Comparison of ENCODE assay signal across 1 cellular context in the genomic region with DNA sequence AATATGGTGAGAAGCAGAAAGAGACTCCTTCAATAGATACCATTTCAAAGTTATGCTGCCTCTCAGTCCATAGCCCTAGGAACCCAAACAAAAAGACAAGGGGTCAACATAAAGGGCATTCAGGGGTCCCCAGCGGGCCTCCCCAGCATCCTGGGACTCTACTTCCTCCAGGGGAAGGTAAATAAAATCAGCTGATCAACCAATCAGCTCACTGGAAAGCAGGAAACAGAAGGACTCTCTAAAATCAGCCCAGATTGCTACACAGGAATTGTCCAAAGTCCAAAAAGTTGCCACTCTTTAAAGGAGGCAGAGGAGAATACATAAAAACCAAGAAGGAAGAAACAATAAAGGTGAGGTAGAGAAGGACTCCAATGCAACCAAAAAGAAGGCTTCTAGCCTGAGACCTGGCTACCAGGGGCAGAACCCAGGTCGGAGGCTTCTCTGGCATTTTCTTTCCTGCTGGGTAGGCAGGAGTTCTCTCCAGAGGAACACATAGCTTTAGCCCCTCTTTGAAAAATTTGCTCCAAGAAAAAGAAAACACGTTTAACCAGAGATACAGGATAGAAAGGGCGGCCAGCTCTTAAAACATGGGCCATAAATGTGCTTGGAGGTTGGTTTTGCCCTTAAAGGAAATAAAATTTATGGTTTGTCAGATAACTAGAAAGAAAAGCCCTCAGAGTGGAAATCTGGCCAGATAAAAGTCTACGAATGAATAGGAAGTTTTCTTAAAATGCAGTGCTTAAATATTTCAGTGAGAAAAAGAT.
A peak's percentile ranks its signal among the peaks of the same experiment; 100 is the strongest.
TF ChIP-seq lines count a peak whose summit lies in the region.

No MANE protein-coding gene starts in this region.

TF ChIP-seq in HepG2, 621 proteins besides CTCF, POLR2A, EP300 and RAD21 (continued from another document and continues in another):
- TF ChIP-seq, protein P1, sequence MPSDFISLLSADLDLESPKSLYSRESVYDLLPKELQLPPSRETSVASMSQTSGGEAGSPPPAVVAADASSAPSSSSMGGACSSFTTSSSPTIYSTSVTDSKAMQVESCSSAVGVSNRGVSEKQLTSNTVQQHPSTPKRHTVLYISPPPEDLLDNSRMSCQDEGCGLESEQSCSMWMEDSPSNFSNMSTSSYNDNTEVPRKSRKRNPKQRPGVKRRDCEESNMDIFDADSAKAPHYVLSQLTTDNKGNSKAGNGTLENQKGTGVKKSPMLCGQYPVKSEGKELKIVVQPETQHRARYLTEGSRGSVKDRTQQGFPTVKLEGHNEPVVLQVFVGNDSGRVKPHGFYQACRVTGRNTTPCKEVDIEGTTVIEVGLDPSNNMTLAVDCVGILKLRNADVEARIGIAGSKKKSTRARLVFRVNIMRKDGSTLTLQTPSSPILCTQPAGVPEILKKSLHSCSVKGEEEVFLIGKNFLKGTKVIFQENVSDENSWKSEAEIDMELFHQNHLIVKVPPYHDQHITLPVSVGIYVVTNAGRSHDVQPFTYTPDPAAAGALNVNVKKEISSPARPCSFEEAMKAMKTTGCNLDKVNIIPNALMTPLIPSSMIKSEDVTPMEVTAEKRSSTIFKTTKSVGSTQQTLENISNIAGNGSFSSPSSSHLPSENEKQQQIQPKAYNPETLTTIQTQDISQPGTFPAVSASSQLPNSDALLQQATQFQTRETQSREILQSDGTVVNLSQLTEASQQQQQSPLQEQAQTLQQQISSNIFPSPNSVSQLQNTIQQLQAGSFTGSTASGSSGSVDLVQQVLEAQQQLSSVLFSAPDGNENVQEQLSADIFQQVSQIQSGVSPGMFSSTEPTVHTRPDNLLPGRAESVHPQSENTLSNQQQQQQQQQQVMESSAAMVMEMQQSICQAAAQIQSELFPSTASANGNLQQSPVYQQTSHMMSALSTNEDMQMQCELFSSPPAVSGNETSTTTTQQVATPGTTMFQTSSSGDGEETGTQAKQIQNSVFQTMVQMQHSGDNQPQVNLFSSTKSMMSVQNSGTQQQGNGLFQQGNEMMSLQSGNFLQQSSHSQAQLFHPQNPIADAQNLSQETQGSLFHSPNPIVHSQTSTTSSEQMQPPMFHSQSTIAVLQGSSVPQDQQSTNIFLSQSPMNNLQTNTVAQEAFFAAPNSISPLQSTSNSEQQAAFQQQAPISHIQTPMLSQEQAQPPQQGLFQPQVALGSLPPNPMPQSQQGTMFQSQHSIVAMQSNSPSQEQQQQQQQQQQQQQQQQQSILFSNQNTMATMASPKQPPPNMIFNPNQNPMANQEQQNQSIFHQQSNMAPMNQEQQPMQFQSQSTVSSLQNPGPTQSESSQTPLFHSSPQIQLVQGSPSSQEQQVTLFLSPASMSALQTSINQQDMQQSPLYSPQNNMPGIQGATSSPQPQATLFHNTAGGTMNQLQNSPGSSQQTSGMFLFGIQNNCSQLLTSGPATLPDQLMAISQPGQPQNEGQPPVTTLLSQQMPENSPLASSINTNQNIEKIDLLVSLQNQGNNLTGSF (CRISPR knock-in tag; IDR thresholded peaks at IDR 0.05): no peak
- TF ChIP-seq ZNF790 (CRISPR knock-in tag; IDR thresholded peaks at IDR 0.05; ENCODE audit: borderline replicate concordance) (no peak), MAFG (CRISPR knock-in tag; IDR thresholded peaks at IDR 0.05) (no peak), MIER3 (CRISPR knock-in tag; IDR thresholded peaks at IDR 0.05; ENCODE audit: borderline replicate concordance) (no peak), ZNF333 (CRISPR knock-in tag; IDR thresholded peaks at IDR 0.05; ENCODE audit: borderline replicate concordance) (no peak), ELF3 (CRISPR knock-in tag; IDR thresholded peaks at IDR 0.05) (peak; percentile 99), PHF8 (CRISPR knock-in tag; IDR thresholded peaks at IDR 0.05) (no peak), MYC (CRISPR knock-in tag; IDR thresholded peaks at IDR 0.05; ENCODE audit: borderline replicate concordance) (no peak), ZNF224 (CRISPR knock-in tag; IDR thresholded peaks at IDR 0.05) (no peak), ZKSCAN8 (CRISPR knock-in tag; IDR thresholded peaks at IDR 0.05; ENCODE audit: borderline replicate concordance) (no peak), CHCHD3 (CRISPR knock-in tag; IDR thresholded peaks at IDR 0.05) (no peak), HNF4A (CRISPR knock-in tag; IDR thresholded peaks at IDR 0.05) (peak; percentile 91), KDM5B (CRISPR knock-in tag; IDR thresholded peaks at IDR 0.05; ENCODE audit: borderline replicate concordance) (no peak), ZBTB21 (CRISPR knock-in tag; IDR thresholded peaks at IDR 0.05) (no peak), ZNF124 (CRISPR knock-in tag; IDR thresholded peaks at IDR 0.05) (no peak), ZNF567 (CRISPR knock-in tag; IDR thresholded peaks at IDR 0.05; ENCODE audit: borderline replicate concordance) (peak; percentile 36; the same call in 1 of the 2 replicates), SSRP1 (CRISPR knock-in tag; IDR thresholded peaks at IDR 0.05) (0 out of 2 replicates have a peak, but pooled peaks have one; percentile 37), HDAC2 (CRISPR knock-in tag; IDR thresholded peaks at IDR 0.05) (peak; percentile 52; the same call in 1 of the 2 replicates), ZNF136 (CRISPR knock-in tag; IDR thresholded peaks at IDR 0.05; ENCODE audit: low read depth) (no peak), ZNF670 (CRISPR knock-in tag; IDR thresholded peaks at IDR 0.05; ENCODE audit: borderline replicate concordance) (no peak), BCL6 (CRISPR knock-in tag; IDR thresholded peaks at IDR 0.05) (peak; percentile 42; the same call in 1 of the 2 replicates), SOX5 (CRISPR knock-in tag; IDR thresholded peaks at IDR 0.05; ENCODE audit: borderline replicate concordance) (peak; percentile 56), ZNF746 (CRISPR knock-in tag; IDR thresholded peaks at IDR 0.05) (no peak), YEATS4 (CRISPR knock-in tag; IDR thresholded peaks at IDR 0.05; ENCODE audit: borderline replicate concordance) (no peak), FOXM1 (CRISPR knock-in tag; IDR thresholded peaks at IDR 0.05) (no peak)
- TF ChIP-seq, protein P2, sequence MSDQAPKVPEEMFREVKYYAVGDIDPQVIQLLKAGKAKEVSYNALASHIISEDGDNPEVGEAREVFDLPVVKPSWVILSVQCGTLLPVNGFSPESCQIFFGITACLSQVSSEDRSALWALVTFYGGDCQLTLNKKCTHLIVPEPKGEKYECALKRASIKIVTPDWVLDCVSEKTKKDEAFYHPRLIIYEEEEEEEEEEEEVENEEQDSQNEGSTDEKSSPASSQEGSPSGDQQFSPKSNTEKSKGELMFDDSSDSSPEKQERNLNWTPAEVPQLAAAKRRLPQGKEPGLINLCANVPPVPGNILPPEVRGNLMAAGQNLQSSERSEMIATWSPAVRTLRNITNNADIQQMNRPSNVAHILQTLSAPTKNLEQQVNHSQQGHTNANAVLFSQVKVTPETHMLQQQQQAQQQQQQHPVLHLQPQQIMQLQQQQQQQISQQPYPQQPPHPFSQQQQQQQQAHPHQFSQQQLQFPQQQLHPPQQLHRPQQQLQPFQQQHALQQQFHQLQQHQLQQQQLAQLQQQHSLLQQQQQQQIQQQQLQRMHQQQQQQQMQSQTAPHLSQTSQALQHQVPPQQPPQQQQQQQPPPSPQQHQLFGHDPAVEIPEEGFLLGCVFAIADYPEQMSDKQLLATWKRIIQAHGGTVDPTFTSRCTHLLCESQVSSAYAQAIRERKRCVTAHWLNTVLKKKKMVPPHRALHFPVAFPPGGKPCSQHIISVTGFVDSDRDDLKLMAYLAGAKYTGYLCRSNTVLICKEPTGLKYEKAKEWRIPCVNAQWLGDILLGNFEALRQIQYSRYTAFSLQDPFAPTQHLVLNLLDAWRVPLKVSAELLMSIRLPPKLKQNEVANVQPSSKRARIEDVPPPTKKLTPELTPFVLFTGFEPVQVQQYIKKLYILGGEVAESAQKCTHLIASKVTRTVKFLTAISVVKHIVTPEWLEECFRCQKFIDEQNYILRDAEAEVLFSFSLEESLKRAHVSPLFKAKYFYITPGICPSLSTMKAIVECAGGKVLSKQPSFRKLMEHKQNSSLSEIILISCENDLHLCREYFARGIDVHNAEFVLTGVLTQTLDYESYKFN (CRISPR knock-in tag; conservative IDR thresholded peaks at IDR 0.05): peak; percentile 87
- TF ChIP-seq, protein P3, sequence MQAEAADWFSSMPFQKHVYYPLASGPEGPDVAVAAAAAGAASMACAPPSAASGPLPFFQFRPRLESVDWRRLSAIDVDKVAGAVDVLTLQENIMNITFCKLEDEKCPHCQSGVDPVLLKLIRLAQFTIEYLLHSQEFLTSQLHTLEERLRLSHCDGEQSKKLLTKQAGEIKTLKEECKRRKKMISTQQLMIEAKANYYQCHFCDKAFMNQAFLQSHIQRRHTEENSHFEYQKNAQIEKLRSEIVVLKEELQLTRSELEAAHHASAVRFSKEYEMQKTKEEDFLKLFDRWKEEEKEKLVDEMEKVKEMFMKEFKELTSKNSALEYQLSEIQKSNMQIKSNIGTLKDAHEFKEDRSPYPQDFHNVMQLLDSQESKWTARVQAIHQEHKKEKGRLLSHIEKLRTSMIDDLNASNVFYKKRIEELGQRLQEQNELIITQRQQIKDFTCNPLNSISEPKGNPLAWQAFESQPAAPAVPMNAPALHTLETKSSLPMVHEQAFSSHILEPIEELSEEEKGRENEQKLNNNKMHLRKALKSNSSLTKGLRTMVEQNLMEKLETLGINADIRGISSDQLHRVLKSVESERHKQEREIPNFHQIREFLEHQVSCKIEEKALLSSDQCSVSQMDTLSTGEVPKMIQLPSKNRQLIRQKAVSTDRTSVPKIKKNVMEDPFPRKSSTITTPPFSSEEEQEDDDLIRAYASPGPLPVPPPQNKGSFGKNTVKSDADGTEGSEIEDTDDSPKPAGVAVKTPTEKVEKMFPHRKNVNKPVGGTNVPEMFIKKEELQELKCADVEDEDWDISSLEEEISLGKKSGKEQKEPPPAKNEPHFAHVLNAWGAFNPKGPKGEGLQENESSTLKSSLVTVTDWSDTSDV (CRISPR knock-in tag; IDR thresholded peaks at IDR 0.05): no peak
- TF ChIP-seq, protein P4, sequence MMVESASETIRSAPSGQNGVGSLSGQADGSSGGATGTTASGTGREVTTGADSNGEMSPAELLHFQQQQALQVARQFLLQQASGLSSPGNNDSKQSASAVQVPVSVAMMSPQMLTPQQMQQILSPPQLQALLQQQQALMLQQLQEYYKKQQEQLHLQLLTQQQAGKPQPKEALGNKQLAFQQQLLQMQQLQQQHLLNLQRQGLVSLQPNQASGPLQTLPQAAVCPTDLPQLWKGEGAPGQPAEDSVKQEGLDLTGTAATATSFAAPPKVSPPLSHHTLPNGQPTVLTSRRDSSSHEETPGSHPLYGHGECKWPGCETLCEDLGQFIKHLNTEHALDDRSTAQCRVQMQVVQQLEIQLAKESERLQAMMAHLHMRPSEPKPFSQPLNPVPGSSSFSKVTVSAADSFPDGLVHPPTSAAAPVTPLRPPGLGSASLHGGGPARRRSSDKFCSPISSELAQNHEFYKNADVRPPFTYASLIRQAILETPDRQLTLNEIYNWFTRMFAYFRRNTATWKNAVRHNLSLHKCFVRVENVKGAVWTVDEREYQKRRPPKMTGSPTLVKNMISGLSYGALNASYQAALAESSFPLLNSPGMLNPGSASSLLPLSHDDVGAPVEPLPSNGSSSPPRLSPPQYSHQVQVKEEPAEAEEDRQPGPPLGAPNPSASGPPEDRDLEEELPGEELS (CRISPR knock-in tag; IDR thresholded peaks at IDR 0.05): peak; percentile 46
- TF ChIP-seq, protein P5, sequence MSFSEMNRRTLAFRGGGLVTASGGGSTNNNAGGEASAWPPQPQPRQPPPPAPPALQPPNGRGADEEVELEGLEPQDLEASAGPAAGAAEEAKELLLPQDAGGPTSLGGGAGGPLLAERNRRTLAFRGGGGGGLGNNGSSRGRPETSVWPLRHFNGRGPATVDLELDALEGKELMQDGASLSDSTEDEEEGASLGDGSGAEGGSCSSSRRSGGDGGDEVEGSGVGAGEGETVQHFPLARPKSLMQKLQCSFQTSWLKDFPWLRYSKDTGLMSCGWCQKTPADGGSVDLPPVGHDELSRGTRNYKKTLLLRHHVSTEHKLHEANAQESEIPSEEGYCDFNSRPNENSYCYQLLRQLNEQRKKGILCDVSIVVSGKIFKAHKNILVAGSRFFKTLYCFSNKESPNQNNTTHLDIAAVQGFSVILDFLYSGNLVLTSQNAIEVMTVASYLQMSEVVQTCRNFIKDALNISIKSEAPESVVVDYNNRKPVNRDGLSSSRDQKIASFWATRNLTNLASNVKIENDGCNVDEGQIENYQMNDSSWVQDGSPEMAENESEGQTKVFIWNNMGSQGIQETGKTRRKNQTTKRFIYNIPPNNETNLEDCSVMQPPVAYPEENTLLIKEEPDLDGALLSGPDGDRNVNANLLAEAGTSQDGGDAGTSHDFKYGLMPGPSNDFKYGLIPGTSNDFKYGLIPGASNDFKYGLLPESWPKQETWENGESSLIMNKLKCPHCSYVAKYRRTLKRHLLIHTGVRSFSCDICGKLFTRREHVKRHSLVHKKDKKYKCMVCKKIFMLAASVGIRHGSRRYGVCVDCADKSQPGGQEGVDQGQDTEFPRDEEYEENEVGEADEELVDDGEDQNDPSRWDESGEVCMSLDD (CRISPR knock-in tag; IDR thresholded peaks at IDR 0.05; ENCODE audit: borderline replicate concordance): peak; percentile 60; the same call in 1 of the 2 replicates
- TF ChIP-seq, protein P6, sequence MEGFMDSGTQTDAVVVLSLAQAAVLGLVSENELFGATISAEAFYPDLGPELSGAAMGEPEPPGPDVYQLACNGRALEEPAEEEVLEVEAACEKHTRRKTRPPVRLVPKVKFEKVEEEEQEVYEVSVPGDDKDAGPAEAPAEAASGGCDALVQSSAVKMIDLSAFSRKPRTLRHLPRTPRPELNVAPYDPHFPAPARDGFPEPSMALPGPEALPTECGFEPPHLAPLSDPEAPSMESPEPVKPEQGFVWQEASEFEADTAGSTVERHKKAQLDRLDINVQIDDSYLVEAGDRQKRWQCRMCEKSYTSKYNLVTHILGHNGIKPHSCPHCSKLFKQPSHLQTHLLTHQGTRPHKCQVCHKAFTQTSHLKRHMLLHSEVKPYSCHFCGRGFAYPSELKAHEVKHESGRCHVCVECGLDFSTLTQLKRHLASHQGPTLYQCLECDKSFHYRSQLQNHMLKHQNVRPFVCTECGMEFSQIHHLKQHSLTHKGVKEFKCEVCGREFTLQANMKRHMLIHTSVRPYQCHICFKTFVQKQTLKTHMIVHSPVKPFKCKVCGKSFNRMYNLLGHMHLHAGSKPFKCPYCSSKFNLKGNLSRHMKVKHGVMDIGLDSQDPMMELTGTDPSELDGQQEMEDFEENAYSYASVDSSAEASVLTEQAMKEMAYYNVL (CRISPR knock-in tag; IDR thresholded peaks at IDR 0.05; ENCODE audit: borderline replicate concordance): no peak
- TF ChIP-seq, protein P7, sequence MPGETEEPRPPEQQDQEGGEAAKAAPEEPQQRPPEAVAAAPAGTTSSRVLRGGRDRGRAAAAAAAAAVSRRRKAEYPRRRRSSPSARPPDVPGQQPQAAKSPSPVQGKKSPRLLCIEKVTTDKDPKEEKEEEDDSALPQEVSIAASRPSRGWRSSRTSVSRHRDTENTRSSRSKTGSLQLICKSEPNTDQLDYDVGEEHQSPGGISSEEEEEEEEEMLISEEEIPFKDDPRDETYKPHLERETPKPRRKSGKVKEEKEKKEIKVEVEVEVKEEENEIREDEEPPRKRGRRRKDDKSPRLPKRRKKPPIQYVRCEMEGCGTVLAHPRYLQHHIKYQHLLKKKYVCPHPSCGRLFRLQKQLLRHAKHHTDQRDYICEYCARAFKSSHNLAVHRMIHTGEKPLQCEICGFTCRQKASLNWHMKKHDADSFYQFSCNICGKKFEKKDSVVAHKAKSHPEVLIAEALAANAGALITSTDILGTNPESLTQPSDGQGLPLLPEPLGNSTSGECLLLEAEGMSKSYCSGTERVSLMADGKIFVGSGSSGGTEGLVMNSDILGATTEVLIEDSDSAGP (CRISPR knock-in tag; IDR thresholded peaks at IDR 0.05; ENCODE audit: borderline replicate concordance): no peak
- TF ChIP-seq, protein P8, sequence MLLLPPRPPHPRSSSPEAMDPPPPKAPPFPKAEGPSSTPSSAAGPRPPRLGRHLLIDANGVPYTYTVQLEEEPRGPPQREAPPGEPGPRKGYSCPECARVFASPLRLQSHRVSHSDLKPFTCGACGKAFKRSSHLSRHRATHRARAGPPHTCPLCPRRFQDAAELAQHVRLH (CRISPR knock-in tag; IDR thresholded peaks at IDR 0.05; ENCODE audit: borderline replicate concordance, low read depth): no peak
